Comparison of ENCODE assay signal across 28 cellular contexts in genomic region chr3:10888523-10889081, GRCh38.
"Had no signal": no experiment of that assay in that cellular context is flagged by ENCODE, and none has a peak within 500 bp of the region (broad histone marks: within the 10 kb centered on the region; RNA-seq: fewer than 3 reads in every experiment).

No MANE protein-coding gene starts in this region.

- H3K36me3 ChIP-seq: cardiac muscle cell, colonic mucosa, gastroesophageal sphincter, neural progenitor cell, right atrium auricular region, suprapubic skin, tibial artery, upper lobe of right lung had no signal

- H3K4me1 Mint-ChIP-seq: activated B cell treated with CpG ODN at 0.5 μM for 24 hours, neural progenitor cell had no signal

- H3K4me3 ChIP-seq: cardiac muscle cell, colonic mucosa, gastroesophageal sphincter, hepatocyte, neural progenitor cell, right atrium auricular region, suprapubic skin, tibial artery, upper lobe of right lung had no signal

- DNase-seq: activated B cell treated with CpG ODN at 0.5 μM for 24 hours; activated CD4-positive, alpha-beta T cell treated with anti-CD3 and anti-CD28 coated beads for 4 hours; activated CD4-positive, alpha-beta T cell treated with anti-CD3 and anti-CD28 coated beads, Interleukin-2, amount 50 U/mL, for 4 hours; activated naive CD4-positive, alpha-beta T cell; activated T-cell treated with anti-CD3 and anti-CD28 coated beads for 4 hours; activated T-cell treated with anti-CD3 and anti-CD28 coated beads, Interleukin-2, amount 50 U/mL, for 72 hours; anterior cingulate cortex; cerebellar nuclear complex; colonic mucosa; effector CD8-positive, alpha-beta T cell; erythroblast; islet precursor cell; left cardiac atrium; left ventricle myocardium superior; occipital lobe; stimulated activated CD4-positive, alpha-beta T cell treated with anti-CD3 and anti-CD28 coated beads, Interleukin-15, amount 100 ng/mL, for 24 hours; stimulated activated CD4-positive, alpha-beta T cell treated with anti-CD3 and anti-CD28 coated beads, Interleukin-2, amount 100 ng/mL, for 24 hours; stimulated activated naive CD4-positive, alpha-beta T cell; tibial artery; upper lobe of right lung had no signal

- H3K36me3 Mint-ChIP-seq: activated naive CD8-positive, alpha-beta T cell; neural progenitor cell had no signal

- H3K4me3 Mint-ChIP-seq: activated B cell treated with CpG ODN at 0.5 μM for 24 hours; activated naive CD8-positive, alpha-beta T cell; activated T-cell treated with anti-CD3 and anti-CD28 coated beads, Interleukin-2, amount 50 U/mL, for 72 hours; neural progenitor cell had no signal

- H3K27ac Mint-ChIP-seq: activated B cell treated with CpG ODN at 0.5 μM for 24 hours; activated naive CD8-positive, alpha-beta T cell; activated T-cell treated with anti-CD3 and anti-CD28 coated beads, Interleukin-2, amount 50 U/mL, for 72 hours; neural progenitor cell had no signal

- FAIRE-seq: endometrium had no signal

- ATAC-seq: activated T-cell treated with anti-CD3 and anti-CD28 coated beads, Interleukin-2, amount 50 U/mL, for 72 hours; gastroesophageal sphincter; left cardiac atrium; left ventricle myocardium superior; upper lobe of right lung had no signal

- H3K27me3 ChIP-seq: colonic mucosa, hepatocyte, right atrium auricular region, upper lobe of right lung had no signal
